Comparison of ENCODE assay signal across 27 cellular contexts in the genomic region with DNA sequence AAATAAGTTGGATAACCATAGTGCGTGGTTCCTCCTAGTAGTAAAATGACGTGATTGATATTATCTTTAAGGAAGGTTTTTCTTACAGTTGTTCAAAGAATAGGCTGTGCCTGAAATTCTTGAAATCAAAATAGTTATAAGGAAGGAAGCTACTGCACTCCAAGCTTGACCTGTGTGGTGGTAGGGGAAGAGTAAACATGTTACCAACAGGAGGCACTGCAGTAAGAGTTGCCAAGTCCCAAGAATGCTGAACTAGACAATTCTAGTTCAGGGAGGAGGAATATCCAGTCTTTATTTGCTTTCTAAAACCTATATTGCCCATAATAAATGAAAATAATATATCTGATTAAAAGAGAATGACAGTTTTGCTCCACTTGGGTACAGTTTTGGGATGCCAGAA.
"Had no signal": no experiment of that assay in that cellular context is flagged by ENCODE, and none has a peak within 500 bp of the region (broad histone marks: within the 10 kb centered on the region; RNA-seq: fewer than 3 reads in every experiment).

No MANE protein-coding gene starts in this region.

- H3K4me2 ChIP-seq: hepatocyte had no signal

- ATAC-seq: activated naive CD4-positive, alpha-beta T cell treated with anti-CD3 and anti-CD28 coated beads, Interleukin-2, amount 50 U/mL, for 72 hours; activated T-cell treated with anti-CD3 and anti-CD28 coated beads, Interleukin-2, amount 50 U/mL, for 72 hours; effector memory CD8-positive, alpha-beta T cell; gastroesophageal sphincter; heart right ventricle had no signal

- H3K4me1 Mint-ChIP-seq: activated CD4-positive, alpha-beta memory T cell treated with anti-CD3 and anti-CD28 coated beads, Interleukin-2, amount 10 ng/mL, durations not matched to agents 7 days and 5 days; activated CD4-positive, alpha-beta T cell treated with anti-CD3 and anti-CD28 coated beads, Interleukin-2, amount 10 ng/mL, durations not matched to agents 7 days and 5 days; activated naive CD4-positive, alpha-beta T cell treated with anti-CD3 and anti-CD28 coated beads, Interleukin-2, amount 10 ng/mL, durations not matched to agents 7 days and 5 days; activated naive CD8-positive, alpha-beta T cell treated with anti-CD3 and anti-CD28 coated beads, Interleukin-2, amount 10 ng/mL, durations not matched to agents 7 days and 5 days; central memory CD8-positive, alpha-beta T cell had no signal

- DNase-seq: activated CD4-positive, alpha-beta memory T cell treated with anti-CD3 and anti-CD28 coated beads, Interleukin-2, amount 10 ng/mL, durations not matched to agents 7 days and 5 days; activated CD4-positive, alpha-beta T cell treated with anti-CD3 and anti-CD28 coated beads for 1 hour; activated CD4-positive, alpha-beta T cell treated with anti-CD3 and anti-CD28 coated beads for 4 hours; activated CD4-positive, alpha-beta T cell treated with anti-CD3 and anti-CD28 coated beads, Interleukin-2, amount 10 ng/mL, durations not matched to agents 7 days and 5 days; activated CD4-positive, alpha-beta T cell treated with anti-CD3 and anti-CD28 coated beads, Interleukin-2, amount 50 U/mL, for 4 hours; activated CD8-positive, alpha-beta memory T cell treated with anti-CD3 and anti-CD28 coated beads, Interleukin-2, amount 50 U/mL, for 48 hours; activated gamma-delta T cell; activated naive CD4-positive, alpha-beta T cell; activated naive CD4-positive, alpha-beta T cell treated with anti-CD3 and anti-CD28 coated beads, Interleukin-2, amount 10 ng/mL, durations not matched to agents 7 days and 5 days; activated naive CD8-positive, alpha-beta T cell treated with anti-CD3 and anti-CD28 coated beads, Interleukin-2, amount 10 ng/mL, durations not matched to agents 7 days and 5 days; activated T-cell treated with anti-CD3 and anti-CD28 coated beads for 4 hours; activated T-cell treated with anti-CD3 and anti-CD28 coated beads, Interleukin-2, amount 50 U/mL, for 24 hours; activated T-cell treated with anti-CD3 and anti-CD28 coated beads, Interleukin-2, amount 50 U/mL, for 72 hours; brain microvascular endothelial cell; dorsolateral prefrontal cortex; effector memory CD8-positive, alpha-beta T cell; esophagus squamous epithelium; foreskin melanocyte; heart right ventricle; T-helper 2 cell had no signal

- H3K79me2 ChIP-seq: hepatocyte had no signal

- H3K27me3 Mint-ChIP-seq: activated CD4-positive, alpha-beta memory T cell treated with anti-CD3 and anti-CD28 coated beads, Interleukin-2, amount 10 ng/mL, durations not matched to agents 7 days and 5 days; activated CD4-positive, alpha-beta T cell treated with anti-CD3 and anti-CD28 coated beads, Interleukin-2, amount 10 ng/mL, durations not matched to agents 7 days and 5 days; activated naive CD4-positive, alpha-beta T cell treated with anti-CD3 and anti-CD28 coated beads, Interleukin-2, amount 10 ng/mL, durations not matched to agents 7 days and 5 days; activated naive CD8-positive, alpha-beta T cell treated with anti-CD3 and anti-CD28 coated beads, Interleukin-2, amount 10 ng/mL, durations not matched to agents 7 days and 5 days; activated T-cell treated with anti-CD3 and anti-CD28 coated beads, Interleukin-2, amount 50 U/mL, for 24 hours; central memory CD8-positive, alpha-beta T cell; dendritic cell treated with granulocyte-macrophage colony-stimulating factor and Interleukin-4, amounts not matched to agents 40 ng/mL and 50 ng/mL, for 4 days; effector memory CD8-positive, alpha-beta T cell had no signal

- H3K27ac Mint-ChIP-seq: activated CD4-positive, alpha-beta memory T cell treated with anti-CD3 and anti-CD28 coated beads, Interleukin-2, amount 10 ng/mL, durations not matched to agents 7 days and 5 days; activated CD4-positive, alpha-beta T cell treated with anti-CD3 and anti-CD28 coated beads, Interleukin-2, amount 10 ng/mL, durations not matched to agents 7 days and 5 days; activated naive CD4-positive, alpha-beta T cell treated with anti-CD3 and anti-CD28 coated beads, Interleukin-2, amount 10 ng/mL, durations not matched to agents 7 days and 5 days; activated naive CD4-positive, alpha-beta T cell treated with anti-CD3 and anti-CD28 coated beads, Interleukin-2, amount 50 U/mL, for 72 hours; activated naive CD8-positive, alpha-beta T cell treated with anti-CD3 and anti-CD28 coated beads, Interleukin-2, amount 10 ng/mL, durations not matched to agents 7 days and 5 days; activated T-cell treated with anti-CD3 and anti-CD28 coated beads, Interleukin-2, amount 50 U/mL, for 24 hours; activated T-cell treated with anti-CD3 and anti-CD28 coated beads, Interleukin-2, amount 50 U/mL, for 72 hours; dendritic cell treated with granulocyte-macrophage colony-stimulating factor and Interleukin-4, amounts not matched to agents 40 ng/mL and 50 ng/mL, for 4 days; effector memory CD8-positive, alpha-beta T cell had no signal

- H3K27ac ChIP-seq: brain microvascular endothelial cell, coronary artery, dorsolateral prefrontal cortex, epithelial cell of prostate, esophagus squamous epithelium, gastroesophageal sphincter, heart right ventricle, hepatocyte had no signal

- H3K4me3 Mint-ChIP-seq: activated CD4-positive, alpha-beta memory T cell treated with anti-CD3 and anti-CD28 coated beads, Interleukin-2, amount 10 ng/mL, durations not matched to agents 7 days and 5 days; activated CD4-positive, alpha-beta T cell treated with anti-CD3 and anti-CD28 coated beads, Interleukin-2, amount 10 ng/mL, durations not matched to agents 7 days and 5 days; activated naive CD4-positive, alpha-beta T cell treated with anti-CD3 and anti-CD28 coated beads, Interleukin-2, amount 10 ng/mL, durations not matched to agents 7 days and 5 days; activated naive CD8-positive, alpha-beta T cell treated with anti-CD3 and anti-CD28 coated beads, Interleukin-2, amount 10 ng/mL, durations not matched to agents 7 days and 5 days; activated T-cell treated with anti-CD3 and anti-CD28 coated beads, Interleukin-2, amount 50 U/mL, for 24 hours; activated T-cell treated with anti-CD3 and anti-CD28 coated beads, Interleukin-2, amount 50 U/mL, for 72 hours; central memory CD8-positive, alpha-beta T cell; dendritic cell treated with granulocyte-macrophage colony-stimulating factor and Interleukin-4, amounts not matched to agents 40 ng/mL and 50 ng/mL, for 4 days; effector memory CD8-positive, alpha-beta T cell had no signal

- H3K4me3 ChIP-seq: coronary artery, dorsolateral prefrontal cortex, esophagus squamous epithelium, gastroesophageal sphincter, heart right ventricle, hepatocyte had no signal

- H3K27me3 ChIP-seq: brain microvascular endothelial cell, esophagus squamous epithelium, gastroesophageal sphincter, heart right ventricle, hepatocyte had no signal

- H3K36me3 ChIP-seq: brain microvascular endothelial cell, esophagus squamous epithelium, gastroesophageal sphincter, heart right ventricle had no signal

- H3K9me3 Mint-ChIP-seq: activated CD4-positive, alpha-beta memory T cell treated with anti-CD3 and anti-CD28 coated beads, Interleukin-2, amount 10 ng/mL, durations not matched to agents 7 days and 5 days; activated CD4-positive, alpha-beta T cell treated with anti-CD3 and anti-CD28 coated beads, Interleukin-2, amount 10 ng/mL, durations not matched to agents 7 days and 5 days; activated naive CD4-positive, alpha-beta T cell treated with anti-CD3 and anti-CD28 coated beads, Interleukin-2, amount 10 ng/mL, durations not matched to agents 7 days and 5 days; activated naive CD8-positive, alpha-beta T cell treated with anti-CD3 and anti-CD28 coated beads, Interleukin-2, amount 10 ng/mL, durations not matched to agents 7 days and 5 days; activated T-cell treated with anti-CD3 and anti-CD28 coated beads, Interleukin-2, amount 50 U/mL, for 72 hours had no signal

- H3K4me1 ChIP-seq: esophagus squamous epithelium, gastroesophageal sphincter, heart right ventricle had no signal

- H3K36me3 Mint-ChIP-seq: activated naive CD4-positive, alpha-beta T cell treated with anti-CD3 and anti-CD28 coated beads, Interleukin-2, amount 10 ng/mL, durations not matched to agents 7 days and 5 days; activated naive CD4-positive, alpha-beta T cell treated with anti-CD3 and anti-CD28 coated beads, Interleukin-2, amount 50 U/mL, for 72 hours; activated naive CD8-positive, alpha-beta T cell treated with anti-CD3 and anti-CD28 coated beads, Interleukin-2, amount 10 ng/mL, durations not matched to agents 7 days and 5 days had no signal

- H3K9me3 ChIP-seq: esophagus squamous epithelium, gastroesophageal sphincter, heart right ventricle had no signal

- H2AFZ ChIP-seq: hepatocyte had no signal
